Comparison of ENCODE assay signal across 22 cellular contexts in the genomic region with DNA sequence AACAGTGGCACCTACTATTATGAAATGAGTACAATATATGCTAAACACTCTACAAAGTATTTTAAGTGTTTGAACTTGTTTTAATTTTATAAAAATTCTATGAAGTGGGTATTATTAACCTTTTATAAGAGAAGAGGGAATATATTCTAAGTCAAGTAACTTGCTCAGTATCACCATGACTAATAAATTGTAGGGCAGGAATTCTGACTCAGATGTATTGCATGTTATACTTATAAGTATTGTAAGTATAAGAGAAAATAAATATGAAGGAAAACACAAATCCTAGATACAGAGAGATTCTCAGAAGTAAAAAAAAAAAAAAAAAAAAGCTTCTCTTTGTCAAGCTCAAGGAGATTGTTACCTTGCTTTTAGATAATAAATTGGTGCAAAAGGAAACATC.
DNase-seq lines count a peak whose midpoint lies in the region; ATAC-seq and TF ChIP-seq lines count a peak whose summit lies in the region.
"Had no signal": no experiment of that assay in that cellular context is flagged by ENCODE, and none has a peak within 500 bp of the region (broad histone marks: within the 10 kb centered on the region; RNA-seq: fewer than 3 reads in every experiment).

No MANE protein-coding gene starts in this region.

- H3K27me3 ChIP-seq in gastroesophageal sphincter, result no peaks in the 10 kb centered on the region
- H3K27me3 ChIP-seq: BE2C, MG63, Peyer's patch had no signal

- TF ChIP-seq EP300 in gastroesophageal sphincter (IDR thresholded peaks at IDR 0.05), result no peak

- peak; percentile 25 for DNase-seq in ELR (ENCODE audit: low read depth)
- peak; percentile 4 for DNase-seq in RKO (ENCODE audit: low spot score)
- peak; percentile 66 for DNase-seq in epithelial cell of esophagus (ENCODE audit: low read depth)
- peak; percentile 11 for DNase-seq in non-pigmented ciliary epithelial cell (ENCODE audit: low read depth)
- no peak for DNase-seq in putamen (ENCODE audit: low spot score)
- DNase-seq in mucosa of gallbladder (ENCODE audit: low spot score), result no peak
- DNase-seq: ACHN; BE2C; Caco-2; CD4-positive, CD25-positive, alpha-beta regulatory T cell; DMS153; H7; MG63; NCI-H1048; NCI-H1436 treated with DMSO at 0.1 percent for 48 hours; NCI-H2029 treated with DMSO at 0.1 percent for 48 hours; NCI-H446 treated with DMSO at 0.1 percent for 48 hours; Peyer's patch; SHP77 treated with DMSO at 0.1 percent for 48 hours; SK-N-SH had no signal

- no peak for TF ChIP-seq POLR2A in gastroesophageal sphincter (IDR thresholded peaks at IDR 0.05)

- H3K36me3 ChIP-seq in gastroesophageal sphincter, result no peaks in the 10 kb centered on the region
- H3K36me3 ChIP-seq: BE2C, MG63, Peyer's patch had no signal

- H3K4me3 ChIP-seq in epithelial cell of esophagus (ENCODE audit: low read length) (no peak overlapping the region), gastroesophageal sphincter (no peak overlapping the region)
- H3K4me3 ChIP-seq: MG63, Peyer's patch had no signal

- TF ChIP-seq CTCF in epithelial cell of esophagus (IDR thresholded peaks at IDR 0.05; ENCODE audit: insufficient read depth, low read depth, low read length, missing control alignments), result no peak
- no peak for TF ChIP-seq CTCF in gastroesophageal sphincter (IDR thresholded peaks at IDR 0.05)

- no peak overlapping the region for H3K27ac ChIP-seq in gastroesophageal sphincter
- H3K27ac ChIP-seq: KMS-11, Peyer's patch had no signal

- ATAC-seq in gastroesophageal sphincter, result no peak

- H3K9me3 ChIP-seq in gastroesophageal sphincter, result no peaks in the 10 kb centered on the region
- H3K9me3 ChIP-seq: BE2C, Caco-2, MG63, Peyer's patch, SK-N-SH had no signal

- H3K4me1 ChIP-seq in gastroesophageal sphincter, result no peaks in the 10 kb centered on the region
- H3K4me1 ChIP-seq: BE2C, Caco-2, Peyer's patch had no signal

Comparison
In these comparisons a context has a peak if more than half of its experiments do, and no peak if none do; other contexts are left out.
1. DNase-seq: peak in ELR (single experiment), RKO (single experiment), epithelial cell of esophagus (single experiment) and non-pigmented ciliary epithelial cell (single experiment); none in putamen (single experiment) and mucosa of gallbladder (single experiment).